Comparison of ENCODE assay signal across 1 cellular context in genomic region chr4:22454216-22454838, GRCh38.
A peak's percentile ranks its signal among the peaks of the same experiment; 100 is the strongest.
TF ChIP-seq lines count a peak whose summit lies in the region.

No MANE protein-coding gene starts in this region.

TF ChIP-seq in HepG2, 621 proteins besides CTCF, POLR2A, EP300 and RAD21 (continued from another document and continues in another):
- TF ChIP-seq ZUFSP (CRISPR knock-in tag; IDR thresholded peaks at IDR 0.05; ENCODE audit: borderline replicate concordance) (no peak), FOXJ3 (CRISPR knock-in tag; IDR thresholded peaks at IDR 0.05; ENCODE audit: borderline replicate concordance) (no peak; the same call in 1 of the 2 replicates), RXRA (CRISPR knock-in tag; IDR thresholded peaks at IDR 0.05) (no peak), SMAD9 (CRISPR knock-in tag; IDR thresholded peaks at IDR 0.05) (no peak), SMYD3 (CRISPR knock-in tag; IDR thresholded peaks at IDR 0.05) (no peak), PITX1 (CRISPR knock-in tag; IDR thresholded peaks at IDR 0.05) (no peak), MTA1 (CRISPR knock-in tag; IDR thresholded peaks at IDR 0.05; ENCODE audit: borderline replicate concordance) (no peak), ZNF558 (CRISPR knock-in tag; IDR thresholded peaks at IDR 0.05; ENCODE audit: borderline replicate concordance) (no peak), HOXA3 (CRISPR knock-in tag; IDR thresholded peaks at IDR 0.05) (no peak), TMF1 (CRISPR knock-in tag; IDR thresholded peaks at IDR 0.05; ENCODE audit: low read depth) (no peak), MAFG (CRISPR knock-in tag; IDR thresholded peaks at IDR 0.05) (no peak), GTF3A (CRISPR knock-in tag; conservative IDR thresholded peaks at IDR 0.05) (no peak), ELF3 (CRISPR knock-in tag; IDR thresholded peaks at IDR 0.05) (no peak), FLYWCH1 (CRISPR knock-in tag; IDR thresholded peaks at IDR 0.05) (no peak), EED (CRISPR knock-in tag; IDR thresholded peaks at IDR 0.05) (no peak), ZNF570 (CRISPR knock-in tag; IDR thresholded peaks at IDR 0.05; ENCODE audit: borderline replicate concordance) (no peak), ZNF878 (CRISPR knock-in tag; IDR thresholded peaks at IDR 0.05) (no peak), HMG20B (CRISPR knock-in tag; conservative IDR thresholded peaks at IDR 0.05) (no peak), ASH2L (IDR thresholded peaks at IDR 0.05; ENCODE audit: insufficient read length, low read depth, low read length) (peak; percentile 35), ZSCAN9 (CRISPR knock-in tag; IDR thresholded peaks at IDR 0.05; ENCODE audit: borderline replicate concordance) (no peak; the same call in 1 of the 2 replicates), TBX3 (IDR thresholded peaks at IDR 0.05; ENCODE audit: borderline replicate concordance) (no peak), ZNF83 (CRISPR knock-in tag; IDR thresholded peaks at IDR 0.05; ENCODE audit: borderline replicate concordance) (no peak)
- TF ChIP-seq, protein P1, sequence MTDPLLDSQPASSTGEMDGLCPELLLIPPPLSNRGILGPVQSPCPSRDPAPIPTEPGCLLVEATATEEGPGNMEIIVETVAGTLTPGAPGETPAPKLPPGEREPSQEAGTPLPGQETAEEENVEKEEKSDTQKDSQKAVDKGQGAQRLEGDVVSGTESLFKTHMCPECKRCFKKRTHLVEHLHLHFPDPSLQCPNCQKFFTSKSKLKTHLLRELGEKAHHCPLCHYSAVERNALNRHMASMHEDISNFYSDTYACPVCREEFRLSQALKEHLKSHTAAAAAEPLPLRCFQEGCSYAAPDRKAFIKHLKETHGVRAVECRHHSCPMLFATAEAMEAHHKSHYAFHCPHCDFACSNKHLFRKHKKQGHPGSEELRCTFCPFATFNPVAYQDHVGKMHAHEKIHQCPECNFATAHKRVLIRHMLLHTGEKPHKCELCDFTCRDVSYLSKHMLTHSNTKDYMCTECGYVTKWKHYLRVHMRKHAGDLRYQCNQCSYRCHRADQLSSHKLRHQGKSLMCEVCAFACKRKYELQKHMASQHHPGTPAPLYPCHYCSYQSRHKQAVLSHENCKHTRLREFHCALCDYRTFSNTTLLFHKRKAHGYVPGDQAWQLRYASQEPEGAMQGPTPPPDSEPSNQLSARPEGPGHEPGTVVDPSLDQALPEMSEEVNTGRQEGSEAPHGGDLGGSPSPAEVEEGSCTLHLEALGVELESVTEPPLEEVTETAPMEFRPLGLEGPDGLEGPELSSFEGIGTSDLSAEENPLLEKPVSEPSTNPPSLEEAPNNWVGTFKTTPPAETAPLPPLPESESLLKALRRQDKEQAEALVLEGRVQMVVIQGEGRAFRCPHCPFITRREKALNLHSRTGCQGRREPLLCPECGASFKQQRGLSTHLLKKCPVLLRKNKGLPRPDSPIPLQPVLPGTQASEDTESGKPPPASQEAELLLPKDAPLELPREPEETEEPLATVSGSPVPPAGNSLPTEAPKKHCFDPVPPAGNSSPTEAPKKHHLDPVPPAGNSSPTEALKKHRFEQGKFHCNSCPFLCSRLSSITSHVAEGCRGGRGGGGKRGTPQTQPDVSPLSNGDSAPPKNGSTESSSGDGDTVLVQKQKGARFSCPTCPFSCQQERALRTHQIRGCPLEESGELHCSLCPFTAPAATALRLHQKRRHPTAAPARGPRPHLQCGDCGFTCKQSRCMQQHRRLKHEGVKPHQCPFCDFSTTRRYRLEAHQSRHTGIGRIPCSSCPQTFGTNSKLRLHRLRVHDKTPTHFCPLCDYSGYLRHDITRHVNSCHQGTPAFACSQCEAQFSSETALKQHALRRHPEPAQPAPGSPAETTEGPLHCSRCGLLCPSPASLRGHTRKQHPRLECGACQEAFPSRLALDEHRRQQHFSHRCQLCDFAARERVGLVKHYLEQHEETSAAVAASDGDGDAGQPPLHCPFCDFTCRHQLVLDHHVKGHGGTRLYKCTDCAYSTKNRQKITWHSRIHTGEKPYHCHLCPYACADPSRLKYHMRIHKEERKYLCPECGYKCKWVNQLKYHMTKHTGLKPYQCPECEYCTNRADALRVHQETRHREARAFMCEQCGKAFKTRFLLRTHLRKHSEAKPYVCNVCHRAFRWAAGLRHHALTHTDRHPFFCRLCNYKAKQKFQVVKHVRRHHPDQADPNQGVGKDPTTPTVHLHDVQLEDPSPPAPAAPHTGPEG (CRISPR knock-in tag; IDR thresholded peaks at IDR 0.05) = no peak
- TF ChIP-seq, protein P2, sequence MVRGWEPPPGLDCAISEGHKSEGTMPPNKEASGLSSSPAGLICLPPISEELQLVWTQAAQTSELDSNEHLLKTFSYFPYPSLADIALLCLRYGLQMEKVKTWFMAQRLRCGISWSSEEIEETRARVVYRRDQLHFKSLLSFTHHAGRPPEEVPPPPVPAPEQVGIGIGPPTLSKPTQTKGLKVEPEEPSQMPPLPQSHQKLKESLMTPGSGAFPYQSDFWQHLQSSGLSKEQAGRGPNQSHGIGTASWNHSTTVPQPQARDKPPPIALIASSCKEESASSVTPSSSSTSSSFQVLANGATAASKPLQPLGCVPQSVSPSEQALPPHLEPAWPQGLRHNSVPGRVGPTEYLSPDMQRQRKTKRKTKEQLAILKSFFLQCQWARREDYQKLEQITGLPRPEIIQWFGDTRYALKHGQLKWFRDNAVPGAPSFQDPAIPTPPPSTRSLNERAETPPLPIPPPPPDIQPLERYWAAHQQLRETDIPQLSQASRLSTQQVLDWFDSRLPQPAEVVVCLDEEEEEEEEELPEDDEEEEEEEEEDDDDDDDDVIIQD (CRISPR knock-in tag; IDR thresholded peaks at IDR 0.05; ENCODE audit: low read depth) = peak; percentile 73; the same call in 1 of the 2 replicates
- TF ChIP-seq, protein P3, sequence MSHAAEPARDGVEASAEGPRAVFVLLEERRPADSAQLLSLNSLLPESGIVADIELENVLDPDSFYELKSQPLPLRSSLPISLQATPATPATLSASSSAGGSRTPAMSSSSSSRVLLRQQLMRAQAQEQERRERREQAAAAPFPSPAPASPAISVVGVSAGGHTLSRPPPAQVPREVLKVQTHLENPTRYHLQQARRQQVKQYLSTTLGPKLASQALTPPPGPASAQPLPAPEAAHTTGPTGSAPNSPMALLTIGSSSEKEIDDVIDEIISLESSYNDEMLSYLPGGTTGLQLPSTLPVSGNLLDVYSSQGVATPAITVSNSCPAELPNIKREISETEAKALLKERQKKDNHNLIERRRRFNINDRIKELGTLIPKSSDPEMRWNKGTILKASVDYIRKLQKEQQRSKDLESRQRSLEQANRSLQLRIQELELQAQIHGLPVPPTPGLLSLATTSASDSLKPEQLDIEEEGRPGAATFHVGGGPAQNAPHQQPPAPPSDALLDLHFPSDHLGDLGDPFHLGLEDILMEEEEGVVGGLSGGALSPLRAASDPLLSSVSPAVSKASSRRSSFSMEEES (CRISPR knock-in tag; IDR thresholded peaks at IDR 0.05) = peak; percentile 58; the same call in 1 of the 2 replicates
- TF ChIP-seq, protein P4, sequence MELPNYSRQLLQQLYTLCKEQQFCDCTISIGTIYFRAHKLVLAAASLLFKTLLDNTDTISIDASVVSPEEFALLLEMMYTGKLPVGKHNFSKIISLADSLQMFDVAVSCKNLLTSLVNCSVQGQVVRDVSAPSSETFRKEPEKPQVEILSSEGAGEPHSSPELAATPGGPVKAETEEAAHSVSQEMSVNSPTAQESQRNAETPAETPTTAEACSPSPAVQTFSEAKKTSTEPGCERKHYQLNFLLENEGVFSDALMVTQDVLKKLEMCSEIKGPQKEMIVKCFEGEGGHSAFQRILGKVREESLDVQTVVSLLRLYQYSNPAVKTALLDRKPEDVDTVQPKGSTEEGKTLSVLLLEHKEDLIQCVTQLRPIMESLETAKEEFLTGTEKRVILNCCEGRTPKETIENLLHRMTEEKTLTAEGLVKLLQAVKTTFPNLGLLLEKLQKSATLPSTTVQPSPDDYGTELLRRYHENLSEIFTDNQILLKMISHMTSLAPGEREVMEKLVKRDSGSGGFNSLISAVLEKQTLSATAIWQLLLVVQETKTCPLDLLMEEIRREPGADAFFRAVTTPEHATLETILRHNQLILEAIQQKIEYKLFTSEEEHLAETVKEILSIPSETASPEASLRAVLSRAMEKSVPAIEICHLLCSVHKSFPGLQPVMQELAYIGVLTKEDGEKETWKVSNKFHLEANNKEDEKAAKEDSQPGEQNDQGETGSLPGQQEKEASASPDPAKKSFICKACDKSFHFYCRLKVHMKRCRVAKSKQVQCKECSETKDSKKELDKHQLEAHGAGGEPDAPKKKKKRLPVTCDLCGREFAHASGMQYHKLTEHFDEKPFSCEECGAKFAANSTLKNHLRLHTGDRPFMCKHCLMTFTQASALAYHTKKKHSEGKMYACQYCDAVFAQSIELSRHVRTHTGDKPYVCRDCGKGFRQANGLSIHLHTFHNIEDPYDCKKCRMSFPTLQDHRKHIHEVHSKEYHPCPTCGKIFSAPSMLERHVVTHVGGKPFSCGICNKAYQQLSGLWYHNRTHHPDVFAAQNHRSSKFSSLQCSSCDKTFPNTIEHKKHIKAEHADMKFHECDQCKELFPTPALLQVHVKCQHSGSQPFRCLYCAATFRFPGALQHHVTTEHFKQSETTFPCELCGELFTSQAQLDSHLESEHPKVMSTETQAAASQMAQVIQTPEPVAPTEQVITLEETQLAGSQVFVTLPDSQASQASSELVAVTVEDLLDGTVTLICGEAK (IDR thresholded peaks at IDR 0.05) = no peak
- TF ChIP-seq, protein P4 (CRISPR knock-in tag; IDR thresholded peaks at IDR 0.05) = no peak
- TF ChIP-seq, protein P5, sequence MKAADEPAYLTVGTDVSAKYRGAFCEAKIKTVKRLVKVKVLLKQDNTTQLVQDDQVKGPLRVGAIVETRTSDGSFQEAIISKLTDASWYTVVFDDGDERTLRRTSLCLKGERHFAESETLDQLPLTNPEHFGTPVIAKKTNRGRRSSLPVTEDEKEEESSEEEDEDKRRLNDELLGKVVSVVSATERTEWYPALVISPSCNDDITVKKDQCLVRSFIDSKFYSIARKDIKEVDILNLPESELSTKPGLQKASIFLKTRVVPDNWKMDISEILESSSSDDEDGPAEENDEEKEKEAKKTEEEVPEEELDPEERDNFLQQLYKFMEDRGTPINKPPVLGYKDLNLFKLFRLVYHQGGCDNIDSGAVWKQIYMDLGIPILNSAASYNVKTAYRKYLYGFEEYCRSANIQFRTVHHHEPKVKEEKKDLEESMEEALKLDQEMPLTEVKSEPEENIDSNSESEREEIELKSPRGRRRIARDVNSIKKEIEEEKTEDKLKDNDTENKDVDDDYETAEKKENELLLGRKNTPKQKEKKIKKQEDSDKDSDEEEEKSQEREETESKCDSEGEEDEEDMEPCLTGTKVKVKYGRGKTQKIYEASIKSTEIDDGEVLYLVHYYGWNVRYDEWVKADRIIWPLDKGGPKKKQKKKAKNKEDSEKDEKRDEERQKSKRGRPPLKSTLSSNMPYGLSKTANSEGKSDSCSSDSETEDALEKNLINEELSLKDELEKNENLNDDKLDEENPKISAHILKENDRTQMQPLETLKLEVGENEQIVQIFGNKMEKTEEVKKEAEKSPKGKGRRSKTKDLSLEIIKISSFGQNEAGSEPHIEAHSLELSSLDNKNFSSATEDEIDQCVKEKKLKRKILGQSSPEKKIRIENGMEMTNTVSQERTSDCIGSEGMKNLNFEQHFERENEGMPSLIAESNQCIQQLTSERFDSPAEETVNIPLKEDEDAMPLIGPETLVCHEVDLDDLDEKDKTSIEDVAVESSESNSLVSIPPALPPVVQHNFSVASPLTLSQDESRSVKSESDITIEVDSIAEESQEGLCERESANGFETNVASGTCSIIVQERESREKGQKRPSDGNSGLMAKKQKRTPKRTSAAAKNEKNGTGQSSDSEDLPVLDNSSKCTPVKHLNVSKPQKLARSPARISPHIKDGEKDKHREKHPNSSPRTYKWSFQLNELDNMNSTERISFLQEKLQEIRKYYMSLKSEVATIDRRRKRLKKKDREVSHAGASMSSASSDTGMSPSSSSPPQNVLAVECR (CRISPR knock-in tag; IDR thresholded peaks at IDR 0.05; ENCODE audit: borderline replicate concordance) = no peak
